Comparison of ENCODE assay signal across 23 cellular contexts in genomic region chr16:50136399-50136798, GRCh38. TPM values are rescaled to one million over a fixed set of nuclear protein-coding genes. Genes with fewer than 3 reads are reported as not detected.
DNase-seq lines count a peak whose midpoint lies in the region; ATAC-seq and TF ChIP-seq lines count a peak whose summit lies in the region.
"Had no signal": no experiment of that assay in that cellular context is flagged by ENCODE, and none has a peak within 500 bp of the region (broad histone marks: within the 10 kb centered on the region; RNA-seq: fewer than 3 reads in every experiment).

No MANE protein-coding gene starts in this region.

- H3K9me2 ChIP-seq in Loucy (replicated peaks; ENCODE audit: low read depth, low read length), result no peaks in the 10 kb centered on the region

- H3K9ac ChIP-seq in Loucy (ENCODE audit: low read depth, low read length, poor library complexity, severe bottlenecking), result no peak overlapping the region

- H3K27ac Mint-ChIP-seq in activated T-helper 17 cell treated with anti-CD3 and anti-CD28 coated beads, Interleukin-2, amount 50 U/mL, for 72 hours, result no peak overlapping the region
- no peak overlapping the region for H3K27ac Mint-ChIP-seq in osteocyte (ENCODE audit: unreplicated experiment)
- H3K27ac Mint-ChIP-seq: CD4-positive, alpha-beta T cell; stimulated activated effector memory CD8-positive, alpha-beta T cell treated with anti-CD3 and anti-CD28 coated beads, Interleukin-12 subunit alpha, Interleukin-12 subunit beta, amount 100 ng/mL, for 72 hours had no signal

- H3K27me3 ChIP-seq in left ventricle myocardium inferior (ENCODE audit: low read depth) (no peaks in the 10 kb centered on the region), Loucy (ENCODE audit: insufficient read depth, low read length, poor library complexity, severe bottlenecking) (no peaks in the 10 kb centered on the region)
- H3K27me3 ChIP-seq: ovary, right lobe of liver had no signal

- no peaks in the 10 kb centered on the region for H3K4me1 Mint-ChIP-seq in activated T-helper 17 cell treated with anti-CD3 and anti-CD28 coated beads, Interleukin-2, amount 50 U/mL, for 72 hours
- no peaks in the 10 kb centered on the region for H3K4me1 Mint-ChIP-seq in osteocyte (ENCODE audit: unreplicated experiment)
- H3K4me1 Mint-ChIP-seq: immature natural killer cell; naive B cell; stimulated activated effector memory CD8-positive, alpha-beta T cell treated with anti-CD3 and anti-CD28 coated beads, Interleukin-12 subunit alpha, Interleukin-12 subunit beta, amount 100 ng/mL, for 72 hours had no signal

- DNase-seq in left ventricle myocardium inferior (no peak), left ventricle myocardium superior (no peak), epithelial cell of proximal tubule (ENCODE audit: low read depth) (no peak), osteocyte (ENCODE audit: extremely low spot score, unreplicated experiment) (no peak)
- no peak for DNase-seq in NK-92 treated with Interleukin-12 subunit alpha and Interleukin-12 subunit beta, amount 100 ng/mL, for 24 hours (lab: John Stamatoyannopoulos, UW)
- DNase-seq in effector CD4-positive, alpha-beta T cell, result no peak
- DNase-seq: activated CD4-positive, alpha-beta T cell treated with anti-CD3 and anti-CD28 coated beads, Interleukin-2, amount 50 U/mL, for 4 hours; amygdala; CD4-positive, alpha-beta T cell; effector memory CD4-positive, alpha-beta T cell; immature natural killer cell; KG1; mammary epithelial cell; naive B cell; NCI-H1048; NCI-H2081; ovary; right lobe of liver; Right ventricle myocardium superior; T-helper 1 cell had no signal

- no peak overlapping the region for H3K4me2 ChIP-seq in Loucy (ENCODE audit: low read depth, low read length, poor library complexity, severe bottlenecking)

- no peak for ATAC-seq in left ventricle myocardium superior
- no peak for ATAC-seq in activated T-helper 17 cell treated with anti-CD3 and anti-CD28 coated beads, Interleukin-2, amount 50 U/mL, for 72 hours (replicated peaks)
- ATAC-seq: stimulated activated effector memory CD8-positive, alpha-beta T cell treated with anti-CD3 and anti-CD28 coated beads, Interleukin-12 subunit alpha, Interleukin-12 subunit beta, amount 100 ng/mL, for 72 hours had no signal

- no peak overlapping the region for H3K4me3 Mint-ChIP-seq in activated T-helper 17 cell treated with anti-CD3 and anti-CD28 coated beads, Interleukin-2, amount 50 U/mL, for 72 hours
- no peak overlapping the region for H3K4me3 Mint-ChIP-seq in osteocyte (ENCODE audit: unreplicated experiment)
- H3K4me3 Mint-ChIP-seq: CD4-positive, alpha-beta T cell; immature natural killer cell; naive B cell; stimulated activated effector memory CD8-positive, alpha-beta T cell treated with anti-CD3 and anti-CD28 coated beads, Interleukin-12 subunit alpha, Interleukin-12 subunit beta, amount 100 ng/mL, for 72 hours had no signal

- no peaks in the 10 kb centered on the region for H3K79me2 ChIP-seq in Loucy (ENCODE audit: insufficient read depth, low read length)

- H3K4me3 ChIP-seq in left ventricle myocardium inferior (no peak overlapping the region), Loucy (ENCODE audit: low read length, poor library complexity, severe bottlenecking) (no peak overlapping the region), epithelial cell of proximal tubule (ENCODE audit: low read depth, low read length) (no peak overlapping the region)
- H3K4me3 ChIP-seq: ovary, right lobe of liver had no signal

- no peaks in the 10 kb centered on the region for H3K9me3 ChIP-seq in left ventricle myocardium inferior (replicated peaks)
- no peaks in the 10 kb centered on the region for H3K9me3 ChIP-seq in Loucy (ENCODE audit: insufficient read depth, low read depth, low read length)
- H3K9me3 ChIP-seq: right lobe of liver had no signal

- no peaks in the 10 kb centered on the region for H3K36me3 Mint-ChIP-seq in activated T-helper 17 cell treated with anti-CD3 and anti-CD28 coated beads, Interleukin-2, amount 50 U/mL, for 72 hours (ENCODE audit: low read depth)
- no peaks in the 10 kb centered on the region for H3K36me3 Mint-ChIP-seq in osteocyte (ENCODE audit: unreplicated experiment)
- H3K36me3 Mint-ChIP-seq: naive B cell; stimulated activated effector memory CD8-positive, alpha-beta T cell treated with anti-CD3 and anti-CD28 coated beads, Interleukin-12 subunit alpha, Interleukin-12 subunit beta, amount 100 ng/mL, for 72 hours had no signal

- H2AFZ ChIP-seq in Loucy (ENCODE audit: low read length), result no peak overlapping the region

- H3K36me3 ChIP-seq in left ventricle myocardium inferior, result no peaks in the 10 kb centered on the region
- H3K36me3 ChIP-seq in Loucy (ENCODE audit: insufficient read depth, low read length), result no peaks in the 10 kb centered on the region
- H3K36me3 ChIP-seq: ovary, right lobe of liver had no signal

- no peaks in the 10 kb centered on the region for H3K9me3 Mint-ChIP-seq in activated T-helper 17 cell treated with anti-CD3 and anti-CD28 coated beads, Interleukin-2, amount 50 U/mL, for 72 hours
- no peaks in the 10 kb centered on the region for H3K9me3 Mint-ChIP-seq in osteocyte (ENCODE audit: unreplicated experiment)
- H3K9me3 Mint-ChIP-seq: CD4-positive, alpha-beta T cell; immature natural killer cell; naive B cell; stimulated activated effector memory CD8-positive, alpha-beta T cell treated with anti-CD3 and anti-CD28 coated beads, Interleukin-12 subunit alpha, Interleukin-12 subunit beta, amount 100 ng/mL, for 72 hours had no signal

- H3F3A ChIP-seq in Loucy (ENCODE audit: low read depth), result no peaks in the 10 kb centered on the region

- H3K4me1 ChIP-seq in left ventricle myocardium inferior, result no peaks in the 10 kb centered on the region
- H3K4me1 ChIP-seq in Loucy (ENCODE audit: insufficient read depth, low read length, poor library complexity, severe bottlenecking), result no peaks in the 10 kb centered on the region
- H3K4me1 ChIP-seq: right lobe of liver had no signal

- TF ChIP-seq CTCF in left ventricle myocardium inferior (IDR thresholded peaks at IDR 0.05; ENCODE audit: borderline replicate concordance) (peak; percentile 11), Loucy (conservative IDR thresholded peaks at IDR 0.05; ENCODE audit: low read length) (peak; percentile 47), epithelial cell of proximal tubule (conservative IDR thresholded peaks at IDR 0.05; ENCODE audit: low read depth, low read length) (peak; percentile 45), osteocyte (IDR thresholded peaks at IDR 0.05) (no peak)

- H3K27ac ChIP-seq in left ventricle myocardium inferior (replicated peaks), result no peak overlapping the region
- H3K27ac ChIP-seq: ovary, right lobe of liver had no signal

- intact Hi-C loops in left ventricle myocardium inferior (cut with micrococcal nuclease), result no loop called here
- intact Hi-C loops in left ventricle myocardium superior (cut with micrococcal nuclease), result no loop called here

- H3K27me3 Mint-ChIP-seq in activated T-helper 17 cell treated with anti-CD3 and anti-CD28 coated beads, Interleukin-2, amount 50 U/mL, for 72 hours, result peaks cover 3% of the 10 kb centered on the region
- peaks cover 4% of the 10 kb centered on the region for H3K27me3 Mint-ChIP-seq in osteocyte (ENCODE audit: unreplicated experiment)
- H3K27me3 Mint-ChIP-seq: CD4-positive, alpha-beta T cell had no signal

- no peaks in the 10 kb centered on the region for H4K20me1 ChIP-seq in Loucy (ENCODE audit: insufficient read depth, low read length, poor library complexity, severe bottlenecking)

RNA-seq across cellular contexts. Expression of gene TENT4B, which starts 16.7 kb away (rescaled TPM):
- total RNA-seq in left ventricle myocardium inferior, result 7.5 TPM
- 7.8 TPM for total RNA-seq in left ventricle myocardium superior
- 7.7 and 9.4 TPM in 2 replicates for total RNA-seq in epithelial cell of proximal tubule
- total RNA-seq in activated T-helper 17 cell treated with anti-CD3 and anti-CD28 coated beads, Interleukin-2, amount 50 U/mL, for 72 hours, result 10 to 100 TPM; 16.3 to 31.5 TPM
- total RNA-seq in osteocyte, result 9.6 and 11.1 TPM in 2 replicates
